22 cellular contexts compared by ENCODE assay signal in genomic region chr6:131036143-131036542, GRCh38.
"Had no signal": no experiment of that assay in that cellular context is flagged by ENCODE, and none has a peak within 500 bp of the region (broad histone marks: within the 10 kb centered on the region; RNA-seq: fewer than 3 reads in every experiment).

No MANE protein-coding gene starts in this region.

- H3K27me3 ChIP-seq: dorsolateral prefrontal cortex, esophagus muscularis mucosa, foreskin keratinocyte, hepatocyte, left lung had no signal

- H3K4me3 ChIP-seq: coronary artery, dorsolateral prefrontal cortex, esophagus muscularis mucosa, hepatocyte, left lung, lower lobe of right lung had no signal

- DNase-seq: dermis blood vessel endothelial cell; dorsolateral prefrontal cortex; effector CD4-positive, alpha-beta T cell; effector memory CD4-positive, alpha-beta T cell; foreskin keratinocyte; glutamatergic neuron; head of caudate nucleus; hypothalamus; immature natural killer cell; islet precursor cell; kidney; kidney glomerular epithelial cell; left lung; left ventricle myocardium superior; lower lobe of right lung; mesenchymal stem cell; naive thymus-derived CD4-positive, alpha-beta T cell had no signal

- H3K27ac ChIP-seq: coronary artery, esophagus muscularis mucosa, foreskin keratinocyte, hepatocyte, left lung, lower lobe of right lung had no signal

- H3K4me2 ChIP-seq: hepatocyte had no signal

- FAIRE-seq: endothelial cell of umbilical vein, frontal cortex, kidney had no signal

- H3K9me3 ChIP-seq: esophagus muscularis mucosa, left lung, lower lobe of right lung had no signal

- ATAC-seq: foreskin keratinocyte; left lung; left ventricle myocardium superior; lower lobe of right lung; naive thymus-derived CD4-positive, alpha-beta T cell had no signal

- H3K36me3 ChIP-seq: esophagus muscularis mucosa, left lung, lower lobe of right lung had no signal

- H3K4me1 ChIP-seq: foreskin keratinocyte, left lung had no signal

- H2AFZ ChIP-seq: hepatocyte had no signal
